8 cellular contexts compared by ENCODE assay signal in the genomic region with DNA sequence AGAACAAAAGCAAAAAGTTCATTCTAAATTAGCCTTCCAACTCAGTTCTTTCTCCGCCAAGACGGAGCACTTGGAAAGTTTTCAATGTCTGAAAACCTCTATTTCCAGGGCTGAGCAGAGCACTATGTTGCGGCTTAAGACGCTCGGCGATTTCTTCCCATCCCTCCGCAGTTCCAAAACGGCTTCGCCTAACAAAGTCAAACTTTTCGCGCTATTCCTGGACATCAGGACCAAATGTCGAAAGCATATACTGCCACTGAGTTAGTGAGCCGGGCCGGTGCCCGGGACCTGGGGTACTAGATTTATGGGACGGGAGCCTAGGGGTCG. TPM values are rescaled to one million over a fixed set of nuclear protein-coding genes. Genes with fewer than 3 reads are reported as not detected.
DNase-seq lines count a peak whose midpoint lies in the region; ATAC-seq, FAIRE-seq and TF ChIP-seq lines count a peak whose summit lies in the region.

No MANE protein-coding gene starts in this region.

- H3K79me2 ChIP-seq in GM12878 (ENCODE audit: control insufficient read depth, insufficient read depth, low read length): peaks cover 46% of the 10 kb centered on the region

- WGBS in HUES64: 33% methylated on average over 17 of the region's 17 CpGs
- WGBS in GM12878 (ENCODE audit: insufficient coverage, insufficient replicate concordance, low lambda C conversion rate, missing lambda C conversion rate): 2% methylated on average over 17 of the region's 17 CpGs

- no TSS peak for BruUV-seq in GM12878 (replicated peaks; lab: Mats Ljungman, UMichigan)

- H3K36me3 Mint-ChIP-seq in stimulated activated effector memory CD8-positive, alpha-beta T cell treated with anti-CD3 and anti-CD28 coated beads, Interleukin-12 subunit alpha, Interleukin-12 subunit beta, amount 100 ng/mL, for 72 hours: peaks cover 24% of the 10 kb centered on the region

- H3K9me3 Mint-ChIP-seq in stimulated activated effector memory CD8-positive, alpha-beta T cell treated with anti-CD3 and anti-CD28 coated beads, Interleukin-12 subunit alpha, Interleukin-12 subunit beta, amount 100 ng/mL, for 72 hours: peaks cover 11% of the 10 kb centered on the region

- H3K27ac Mint-ChIP-seq in stimulated activated effector memory CD8-positive, alpha-beta T cell treated with anti-CD3 and anti-CD28 coated beads, Interleukin-12 subunit alpha, Interleukin-12 subunit beta, amount 100 ng/mL, for 72 hours: peak overlapping the region; percentile 98

- ATAC-seq in GM12878 (peak; percentile 11), GM18909 (IDR thresholded peaks at IDR 0.05; ENCODE audit: poor library complexity, unreplicated experiment) (no peak), GM18868 (IDR thresholded peaks at IDR 0.05; ENCODE audit: unreplicated experiment) (no peak)
- peak; percentile 1 for ATAC-seq in stimulated activated effector memory CD8-positive, alpha-beta T cell treated with anti-CD3 and anti-CD28 coated beads, Interleukin-12 subunit alpha, Interleukin-12 subunit beta, amount 100 ng/mL, for 72 hours

- no peaks in the 10 kb centered on the region for H3K36me3 ChIP-seq in HUES64 (ENCODE audit: insufficient read depth, low read length)
- H3K36me3 ChIP-seq in GM12878 (ENCODE audit: control insufficient read depth in 2 of 2, insufficient read depth in 2 of 2, low read length in 1 of 2): no peaks in the 10 kb centered on the region

- DNase-seq in GM04503 (ENCODE audit: low read depth) (peak; percentile 35), GM12878 (ENCODE audit: low read depth, low spot score) (peak; percentile 26), iris pigment epithelial cell (ENCODE audit: low read depth) (peak; percentile 62), DMS114 treated with DMSO at 0.1 percent for 48 hours (lab: John Stamatoyannopoulos, UW; ENCODE audit: unreplicated experiment) (no peak)
- no peak for DNase-seq in stimulated activated effector memory CD8-positive, alpha-beta T cell treated with anti-CD3 and anti-CD28 coated beads, Interleukin-12 subunit alpha, Interleukin-12 subunit beta, amount 100 ng/mL, for 72 hours (ENCODE audit: low spot score in 2 of 2)

- peak overlapping the region; percentile 64 for H3K27ac ChIP-seq in HUES64 (ENCODE audit: low read depth, low read length)
- peak overlapping the region; percentile 93 for H3K27ac ChIP-seq in GM12878 (ENCODE audit: control insufficient read depth, insufficient read depth)

- H2AFZ ChIP-seq in GM12878 (ENCODE audit: control insufficient read depth, low read depth, low read length): peak overlapping the region; percentile 93

- peak overlapping the region; percentile 84 for H3K4me3 Mint-ChIP-seq in stimulated activated effector memory CD8-positive, alpha-beta T cell treated with anti-CD3 and anti-CD28 coated beads, Interleukin-12 subunit alpha, Interleukin-12 subunit beta, amount 100 ng/mL, for 72 hours

- no peaks in the 10 kb centered on the region for H4K20me1 ChIP-seq in GM12878 (ENCODE audit: control insufficient read depth, insufficient read depth)

- intact Hi-C loops in GM12878 (cut with micrococcal nuclease; ENCODE audit: unreplicated experiment): loop anchor here (1.0 to 2.0 kb wide), 2 partner anchors 31 to 47 kb away; no protein-coding TSS in a partner anchor

- H3K4me3 ChIP-seq in HUES64 (ENCODE audit: low read length) (peak overlapping the region; percentile 66), GM12878 (peak overlapping the region; percentile 77)

- SMC1A ChIA-PET in GM12878 (lab: Charles Lee; ENCODE audit: uncharacterized antibody, unreplicated experiment): interaction anchor here (0.8 to 4.9 kb wide), 7 partner anchors 30 to 134 kb away, joined by 3 to 27 read pairs (median 3); no protein-coding TSS in a partner anchor

- peaks cover 13% of the 10 kb centered on the region for H3K4me1 ChIP-seq in HUES64 (ENCODE audit: insufficient read depth, low read length)
- peaks cover 29% of the 10 kb centered on the region for H3K4me1 ChIP-seq in GM12878 (ENCODE audit: control insufficient read depth, insufficient read depth, low read length)

- POLR2A ChIA-PET in GM12878 (lab: Charles Lee): interaction anchor here (0.8 to 1.5 kb wide), 8 partner anchors 9 to 46 kb away, joined by 3 to 4 read pairs (median 3); no protein-coding TSS in a partner anchor

- H3K9ac ChIP-seq in HUES64 (ENCODE audit: low read depth, low read length): peak overlapping the region; percentile 71
- H3K9ac ChIP-seq in GM12878 (ENCODE audit: control insufficient read depth, insufficient read depth, low read length): peak overlapping the region; percentile 99

- H3K9me3 ChIP-seq in HUES64 (ENCODE audit: insufficient read depth, low read depth, low read length): no peaks in the 10 kb centered on the region
- H3K9me3 ChIP-seq in GM12878 (replicated peaks; ENCODE audit: control insufficient read depth, insufficient read depth, low read length): no peaks in the 10 kb centered on the region

- CTCF ChIA-PET in GM12878 (lab: Yijun Ruan, JAX): interaction anchor here (1.1 to 2.3 kb wide), 5 partner anchors 10 to 198 kb away, joined by 3 to 6 read pairs (median 5); no protein-coding TSS in a partner anchor

- no peak for TF ChIP-seq CTCF in GM12878 (IDR thresholded peaks at IDR 0.05 in 2 of 3, conservative IDR thresholded peaks at IDR 0.05 in 1 of 3; ENCODE audit: control insufficient read depth in 2 of 3, extremely low read depth in 1 of 3, insufficient read depth in 1 of 3, low read depth in 3 of 3, low read length in 3 of 3)

- in situ Hi-C loops in GM12878 (cut with MboI): no loop called here

- TF ChIP-seq EP300 in GM12878 (IDR thresholded peaks at IDR 0.05; ENCODE audit: borderline replicate concordance in 1 of 2, control insufficient read depth in 1 of 2, low read depth in 2 of 2, low read length in 2 of 2): no peak

- H3K4me1 Mint-ChIP-seq in stimulated activated effector memory CD8-positive, alpha-beta T cell treated with anti-CD3 and anti-CD28 coated beads, Interleukin-12 subunit alpha, Interleukin-12 subunit beta, amount 100 ng/mL, for 72 hours: peaks cover 30% of the 10 kb centered on the region

- TF ChIP-seq RAD21 in GM12878 (IDR thresholded peaks at IDR 0.05; ENCODE audit: insufficient read depth, low read depth, low read length): no peak

- no peaks in the 10 kb centered on the region for H3K27me3 ChIP-seq in HUES64 (ENCODE audit: insufficient read depth, low read length)
- H3K27me3 ChIP-seq in GM12878 (replicated peaks in 1 of 2; ENCODE audit: control insufficient read depth in 2 of 2, insufficient read depth in 2 of 2, low read length in 1 of 2): no peaks in the 10 kb centered on the region

- FAIRE-seq in GM12878 (lab: Jason Lieb, UNC): no peak

- RAD21 ChIA-PET in GM12878 (lab: Charles Lee; ENCODE audit: unreplicated experiment): interaction anchor here (0.5 to 3.1 kb wide), 11 partner anchors 10 to 733 kb away, joined by 3 to 30 read pairs (median 4); no protein-coding TSS in a partner anchor

- TF ChIP-seq POLR2A in GM12878 (IDR thresholded peaks at IDR 0.05; ENCODE audit: low read depth, low read length): no peak

- peak overlapping the region; percentile 70 for H3K4me2 ChIP-seq in GM12878 (ENCODE audit: control insufficient read depth, insufficient read depth)

TF ChIP-seq in GM12878, 131 proteins besides CTCF, POLR2A, EP300 and RAD21:
- TF ChIP-seq, protein P1, sequence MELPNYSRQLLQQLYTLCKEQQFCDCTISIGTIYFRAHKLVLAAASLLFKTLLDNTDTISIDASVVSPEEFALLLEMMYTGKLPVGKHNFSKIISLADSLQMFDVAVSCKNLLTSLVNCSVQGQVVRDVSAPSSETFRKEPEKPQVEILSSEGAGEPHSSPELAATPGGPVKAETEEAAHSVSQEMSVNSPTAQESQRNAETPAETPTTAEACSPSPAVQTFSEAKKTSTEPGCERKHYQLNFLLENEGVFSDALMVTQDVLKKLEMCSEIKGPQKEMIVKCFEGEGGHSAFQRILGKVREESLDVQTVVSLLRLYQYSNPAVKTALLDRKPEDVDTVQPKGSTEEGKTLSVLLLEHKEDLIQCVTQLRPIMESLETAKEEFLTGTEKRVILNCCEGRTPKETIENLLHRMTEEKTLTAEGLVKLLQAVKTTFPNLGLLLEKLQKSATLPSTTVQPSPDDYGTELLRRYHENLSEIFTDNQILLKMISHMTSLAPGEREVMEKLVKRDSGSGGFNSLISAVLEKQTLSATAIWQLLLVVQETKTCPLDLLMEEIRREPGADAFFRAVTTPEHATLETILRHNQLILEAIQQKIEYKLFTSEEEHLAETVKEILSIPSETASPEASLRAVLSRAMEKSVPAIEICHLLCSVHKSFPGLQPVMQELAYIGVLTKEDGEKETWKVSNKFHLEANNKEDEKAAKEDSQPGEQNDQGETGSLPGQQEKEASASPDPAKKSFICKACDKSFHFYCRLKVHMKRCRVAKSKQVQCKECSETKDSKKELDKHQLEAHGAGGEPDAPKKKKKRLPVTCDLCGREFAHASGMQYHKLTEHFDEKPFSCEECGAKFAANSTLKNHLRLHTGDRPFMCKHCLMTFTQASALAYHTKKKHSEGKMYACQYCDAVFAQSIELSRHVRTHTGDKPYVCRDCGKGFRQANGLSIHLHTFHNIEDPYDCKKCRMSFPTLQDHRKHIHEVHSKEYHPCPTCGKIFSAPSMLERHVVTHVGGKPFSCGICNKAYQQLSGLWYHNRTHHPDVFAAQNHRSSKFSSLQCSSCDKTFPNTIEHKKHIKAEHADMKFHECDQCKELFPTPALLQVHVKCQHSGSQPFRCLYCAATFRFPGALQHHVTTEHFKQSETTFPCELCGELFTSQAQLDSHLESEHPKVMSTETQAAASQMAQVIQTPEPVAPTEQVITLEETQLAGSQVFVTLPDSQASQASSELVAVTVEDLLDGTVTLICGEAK (IDR thresholded peaks at IDR 0.05; ENCODE audit: borderline replicate concordance): 0 out of 2 replicates have a peak, but pooled peaks have one; percentile 5
- no peak for TF ChIP-seq SREBF1 (IDR thresholded peaks at IDR 0.05; ENCODE audit: low read length)

RNA-seq across cellular contexts. Expression of gene RCBTB2, which starts 0.8 kb away (rescaled TPM):
- 13.0 TPM for polyA plus RNA-seq in HUES64 (2013, experiment 1 of 2)
- 13.8 TPM for polyA plus RNA-seq in HUES64 (2013, experiment 2 of 2)
- 2.7 and 4.2 TPM in 2 replicates for total RNA-seq in GM12878 (2013; cell fraction: nucleolus; rRNA removed)
- 5.0 and 6.9 TPM in 2 replicates for total RNA-seq in GM12878 (2014; rRNA removed)
- total RNA-seq in GM12878 (2014; rRNA removed; fragmentation: Illumina TruSeq; extraction: Trizol): 6.9 and 8.3 TPM in 2 replicates
- total RNA-seq in GM12878 (2021): 5.9 and 7.7 TPM in 2 replicates
- polyA plus RNA-seq in GM12878 (2011; ENCODE audit: low read depth): 9.4 TPM
- 9.8 and 15.3 TPM in 2 replicates for polyA plus RNA-seq in GM12878 (2011; rRNA removed)
- polyA plus RNA-seq in GM12878 (2011; cell fraction: cytosol; rRNA removed): 3.9 and 5.7 TPM in 2 replicates
- polyA plus RNA-seq in GM12878 (2011; cell fraction: nucleus; rRNA removed): 14.0 and 14.2 TPM in 2 replicates
- polyA plus RNA-seq in GM12878 (2012): 9.5 and 16.1 TPM in 2 replicates
- 7.4 and 8.7 TPM in 2 replicates for polyA plus RNA-seq in GM12878 (2014; fragmentation: Illumina TruSeq; extraction: Trizol)
- 10 to 100 TPM in 1 of 2 experiments, 1 to 10 TPM in 1; 8.7 to 10.4 TPM for polyA plus RNA-seq in GM12878 (2014; fragmentation: Nextera tagmentation; extraction: Ambion mirVana)
- 7.5 and 7.7 TPM in 2 replicates for polyA plus RNA-seq in GM12878 (2014; rRNA removed)
- 10 to 100 TPM; 15.8 to 16.0 TPM for polyA plus RNA-seq in GM12878 (2016; fragmentation: Nextera tagmentation; extraction: Ambion mirVana)
- 6.9 and 8.3 TPM in 2 replicates for polyA minus RNA-seq in GM12878 (2011; rRNA and poly(A)+ RNA removed)
- 1.6 and 1.9 TPM in 2 replicates for polyA minus RNA-seq in GM12878 (2011; cell fraction: cytosol; rRNA and poly(A)+ RNA removed)
- polyA minus RNA-seq in GM12878 (2011; cell fraction: nucleus; rRNA and poly(A)+ RNA removed): 2.9 and 3.6 TPM in 2 replicates

Comparison
In these comparisons a context has a peak if more than half of its experiments do, and no peak if none do; other contexts are left out.
1. DNase-seq: peak in GM04503 (single experiment), GM12878 (single experiment) and iris pigment epithelial cell (single experiment); none in stimulated activated effector memory CD8-positive, alpha-beta T cell treated with anti-CD3 and anti-CD28 coated beads, Interleukin-12 subunit alpha, Interleukin-12 subunit beta, amount 100 ng/mL, for 72 hours (0 of 2) and DMS114 treated with DMSO at 0.1 percent for 48 hours (single experiment).
2. ATAC-seq: peak in GM12878 (single experiment) and stimulated activated effector memory CD8-positive, alpha-beta T cell treated with anti-CD3 and anti-CD28 coated beads, Interleukin-12 subunit alpha, Interleukin-12 subunit beta, amount 100 ng/mL, for 72 hours (single experiment); none in GM18909 (single experiment) and GM18868 (single experiment).